24 cellular contexts compared by ENCODE assay signal in genomic region chr4:111945014-111945413, GRCh38.
DNase-seq lines count a peak whose midpoint lies in the region; ATAC-seq, FAIRE-seq and TF ChIP-seq lines count a peak whose summit lies in the region.
"Had no signal": no experiment of that assay in that cellular context is flagged by ENCODE, and none has a peak within 500 bp of the region (broad histone marks: within the 10 kb centered on the region; RNA-seq: fewer than 3 reads in every experiment).

No MANE protein-coding gene starts in this region.

- peak; percentile 47 for ATAC-seq in foreskin keratinocyte
- ATAC-seq in GM21423 (IDR thresholded peaks at IDR 0.05; ENCODE audit: unreplicated experiment), result no peak
- ATAC-seq: left lung; Right ventricle myocardium inferior; stimulated activated memory B cell treated with anti-CD40 and anti-IgM and Interleukin-4, amounts not matched to agents 10 μg/mL and 1 μg/mL and 100 μg/mL, for 72 hours; T-cell had no signal

- H3K27me3 ChIP-seq in foreskin keratinocyte, result peaks cover 2% of the 10 kb centered on the region
- H3K27me3 ChIP-seq: BLaER1 treated with 17β-estradiol and CSF1 and Interleukin-3, amounts not matched to agents 10 nM and 100 nM; left lung had no signal

- FAIRE-seq in TTC549 (lab: Jason Lieb, UNC), result peak; percentile 47
- no peak for FAIRE-seq in H54 (lab: Jason Lieb, UNC)
- FAIRE-seq: A204.1, endothelial cell of umbilical vein, frontal cortex had no signal

- TF ChIP-seq POLR2A in NB4 (IDR thresholded peaks at IDR 0.05; ENCODE audit: extremely low read depth, insufficient read length) (no peak), H54 (IDR thresholded peaks at IDR 0.05; ENCODE audit: low read depth, low read length) (no peak)

- peak; percentile 30 for DNase-seq in AG08395 (ENCODE audit: low spot score)
- peak; percentile 13 for DNase-seq in NB4 (ENCODE audit: low read depth)
- peak in 1 of 2 donors; percentile 17 for DNase-seq in foreskin keratinocyte
- no peak for DNase-seq in NCI-H2107 treated with DMSO at 0.1 percent for 48 hours (lab: John Stamatoyannopoulos, UW; ENCODE audit: unreplicated experiment)
- no peak for DNase-seq in cerebellar nuclear complex (lab: John Stamatoyannopoulos, UW)
- no peak for DNase-seq in H54 (ENCODE audit: insufficient read length, low spot score)
- DNase-seq: activated CD4-positive, alpha-beta T cell treated with anti-CD3 and anti-CD28 coated beads, Interleukin-2, amount 10 ng/mL, durations not matched to agents 7 days and 5 days; activated CD8-positive, alpha-beta memory T cell treated with anti-CD3 and anti-CD28 coated beads, Interleukin-2, amount 50 U/mL, for 4 hours; activated naive CD8-positive, alpha-beta T cell treated with anti-CD3 and anti-CD28 coated beads for 36 hours; dermis blood vessel endothelial cell; left lung; NCI-H1105 treated with DMSO at 0.1 percent for 48 hours; NCI-H524; nephron progenitor cell; posterior cingulate gyrus; T-cell had no signal

- H3K27ac ChIP-seq in foreskin keratinocyte, result no peak overlapping the region
- H3K27ac ChIP-seq: BLaER1 treated with 17β-estradiol and CSF1 and Interleukin-3, amounts not matched to agents 10 nM and 100 nM; left lung had no signal

- no peaks in the 10 kb centered on the region for H3K4me1 ChIP-seq in foreskin keratinocyte
- H3K4me1 ChIP-seq: left lung had no signal

- H3K4me3 ChIP-seq in NB4 (ENCODE audit: low read depth, low read length), result no peak overlapping the region
- H3K4me3 ChIP-seq: BLaER1 treated with 17β-estradiol and CSF1 and Interleukin-3, amounts not matched to agents 10 nM and 100 nM; left lung had no signal

- TF ChIP-seq CTCF in NB4 (IDR thresholded peaks at IDR 0.05; ENCODE audit: low read depth, low read length) (no peak), foreskin keratinocyte (conservative IDR thresholded peaks at IDR 0.05) (no peak)

Comparison
In these comparisons a context has a peak if more than half of its experiments do, and no peak if none do; other contexts are left out.
1. DNase-seq: peak in AG08395 (single experiment) and NB4 (single experiment); none in NCI-H2107 treated with DMSO at 0.1 percent for 48 hours (single experiment), cerebellar nuclear complex (0 of 2) and H54 (single experiment).